ENCODE assay signal across 12 cellular contexts in the genomic region with DNA sequence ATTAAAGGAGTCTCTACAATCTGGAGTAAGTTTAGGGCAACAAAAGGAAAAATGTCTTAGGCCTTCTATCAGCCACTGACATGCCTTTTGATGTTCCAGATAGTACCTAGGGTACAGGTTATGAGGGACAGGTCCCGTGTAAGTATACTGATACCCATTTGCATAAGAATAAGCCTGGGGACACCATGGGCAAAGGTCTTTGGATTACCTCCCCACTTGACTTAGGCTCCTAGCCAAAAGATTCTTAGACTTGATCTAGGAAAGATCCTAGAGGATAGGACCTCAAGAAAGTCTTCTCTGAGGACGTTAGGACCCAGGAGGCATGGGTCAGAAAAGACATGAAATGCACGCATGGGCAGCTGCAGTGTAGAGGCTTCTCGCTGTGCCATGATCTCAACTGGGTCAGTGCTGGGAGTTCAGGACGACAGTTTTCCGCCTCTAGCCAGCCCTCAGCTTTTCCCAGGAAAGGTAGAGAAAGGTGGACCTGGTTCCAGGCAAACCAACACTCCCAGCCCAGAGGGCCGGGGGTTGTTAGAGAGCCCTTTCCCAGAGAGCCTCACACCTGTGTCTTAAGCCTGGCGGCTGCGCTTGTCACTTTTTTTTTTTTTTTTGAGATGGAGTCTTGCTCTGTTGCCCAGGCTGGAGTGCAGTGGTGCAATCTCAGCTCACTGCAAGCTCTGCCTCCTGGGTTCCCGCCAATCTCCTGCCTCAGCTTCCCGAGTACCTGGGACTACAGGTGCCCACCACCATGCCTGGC. TPM values are rescaled to one million over a fixed set of nuclear protein-coding genes. Genes with fewer than 3 reads are reported as not detected.
DNase-seq lines count a peak whose midpoint lies in the region; ATAC-seq and TF ChIP-seq lines count a peak whose summit lies in the region.
"Had no signal": no experiment of that assay in that cellular context is flagged by ENCODE, and none has a peak within 500 bp of the region (broad histone marks: within the 10 kb centered on the region; RNA-seq: fewer than 3 reads in every experiment).

No MANE protein-coding gene starts in this region.

- TF ChIP-seq CTCF in heart left ventricle (IDR thresholded peaks at IDR 0.05), result no peak
- no peak for TF ChIP-seq CTCF in WTC11 (IDR thresholded peaks at IDR 0.05)
- TF ChIP-seq CTCF in fibroblast of villous mesenchyme (IDR thresholded peaks at IDR 0.05; ENCODE audit: insufficient read depth, low read depth, low read length), result no peak

- peak overlapping the region; percentile 65; the same call in 1 of the 2 replicates for H3K27ac Mint-ChIP-seq in WTC11
- H3K27ac Mint-ChIP-seq in stimulated activated memory B cell treated with anti-CD40 and anti-IgM and Interleukin-4, amounts not matched to agents 10 μg/mL and 1 μg/mL and 100 μg/mL, for 72 hours, result peak overlapping the region; percentile 94

- no peaks in the 10 kb centered on the region for H3K27me3 ChIP-seq in heart left ventricle
- H3K27me3 ChIP-seq: adrenal gland, stomach had no signal

- peaks cover 0 to 3% (median 0%) of the 10 kb centered on the region in 12 donors for H3K9me3 ChIP-seq in heart left ventricle
- H3K9me3 ChIP-seq: adrenal gland had no signal

- intact Hi-C loops in heart left ventricle (cut with DNase I) (no loop called here), Right ventricle myocardium inferior (cut with DNase I) (no loop called here)

- peak in 1 of 4 donors; percentile 22 for ATAC-seq in heart left ventricle
- ATAC-seq in Right ventricle myocardium inferior, result no peak
- no peak for ATAC-seq in WTC11
- ATAC-seq in stimulated activated memory B cell treated with anti-CD40 and anti-IgM and Interleukin-4, amounts not matched to agents 10 μg/mL and 1 μg/mL and 100 μg/mL, for 72 hours, result peak; percentile 34
- no peak for ATAC-seq in GM21381 (IDR thresholded peaks at IDR 0.05; ENCODE audit: unreplicated experiment)

- TF ChIP-seq POLR2A in heart left ventricle (IDR thresholded peaks at IDR 0.05), result no peak

- peaks cover 9% of the 10 kb centered on the region for H3K36me3 Mint-ChIP-seq in WTC11
- H3K36me3 Mint-ChIP-seq in stimulated activated memory B cell treated with anti-CD40 and anti-IgM and Interleukin-4, amounts not matched to agents 10 μg/mL and 1 μg/mL and 100 μg/mL, for 72 hours, result no peaks in the 10 kb centered on the region

- no peak overlapping the region for H3K4me3 Mint-ChIP-seq in WTC11
- peak overlapping the region; percentile 88 for H3K4me3 Mint-ChIP-seq in stimulated activated memory B cell treated with anti-CD40 and anti-IgM and Interleukin-4, amounts not matched to agents 10 μg/mL and 1 μg/mL and 100 μg/mL, for 72 hours

- POLR2A ChIA-PET in WTC11 (lab: Charles Lee), result no interaction called here

- H3K4me1 Mint-ChIP-seq in WTC11, result peaks cover 12% of the 10 kb centered on the region
- H3K4me1 Mint-ChIP-seq in stimulated activated memory B cell treated with anti-CD40 and anti-IgM and Interleukin-4, amounts not matched to agents 10 μg/mL and 1 μg/mL and 100 μg/mL, for 72 hours, result peaks cover 21% of the 10 kb centered on the region

- peaks cover 7% of the 10 kb centered on the region for H3K27me3 Mint-ChIP-seq in WTC11 (ENCODE audit: low read depth)
- H3K27me3 Mint-ChIP-seq in stimulated activated memory B cell treated with anti-CD40 and anti-IgM and Interleukin-4, amounts not matched to agents 10 μg/mL and 1 μg/mL and 100 μg/mL, for 72 hours, result no peaks in the 10 kb centered on the region

- whole genome bisulfite sequencing in heart left ventricle, 4 donors, result 74 to 89% (median 85%) methylated on average over 11 of the region's 11 CpGs

- H3K9me3 Mint-ChIP-seq in WTC11, result peaks cover 14% of the 10 kb centered on the region
- H3K9me3 Mint-ChIP-seq in stimulated activated memory B cell treated with anti-CD40 and anti-IgM and Interleukin-4, amounts not matched to agents 10 μg/mL and 1 μg/mL and 100 μg/mL, for 72 hours, result peaks cover 1% of the 10 kb centered on the region

- H3K4me1 ChIP-seq in heart left ventricle, result peaks cover 0 to 20% (median 0%) of the 10 kb centered on the region in 12 donors
- H3K4me1 ChIP-seq: adrenal gland had no signal

- CTCF ChIA-PET in WTC11 (lab: Charles Lee), result no interaction called here

- H3K4me3 ChIP-seq in heart left ventricle, result peak overlapping the region in 8 of 12 donors; percentile 2 to 63 (median 40)
- peak overlapping the region; percentile 38 for H3K4me3 ChIP-seq in fibroblast of villous mesenchyme (ENCODE audit: low read depth, low read length)

- H3K27ac ChIP-seq in heart left ventricle, result peak overlapping the region in 6 of 12 donors; percentile 7 to 84 (median 44)
- H3K27ac ChIP-seq: adrenal gland had no signal

- DNase-seq in heart left ventricle, result no peak
- no peak for DNase-seq in Right ventricle myocardium inferior (ENCODE audit: missing footprints)
- DNase-seq in WTC11 (ENCODE audit: low spot score), result no peak
- DNase-seq in fibroblast of villous mesenchyme (ENCODE audit: low read depth), result no peak
- DNase-seq in medulla oblongata (ENCODE audit: extremely low spot score), result no peak
- no peak for DNase-seq in GM19238 (ENCODE audit: insufficient read length, low spot score)
- DNase-seq: adrenal gland, midbrain, NCI-H2081, stomach had no signal

- no peaks in the 10 kb centered on the region for H3K36me3 ChIP-seq in heart left ventricle
- H3K36me3 ChIP-seq: adrenal gland, stomach had no signal

TF ChIP-seq in WTC11, 78 proteins besides CTCF, POLR2A, EP300 and RAD21 (continues in another document):
- TF ChIP-seq EMX1 (CRISPR knock-in tag; IDR thresholded peaks at IDR 0.05) (no peak), TCF7 (CRISPR knock-in tag; IDR thresholded peaks at IDR 0.05; ENCODE audit: low read depth) (no peak), ZBTB21 (CRISPR knock-in tag; IDR thresholded peaks at IDR 0.05; ENCODE audit: borderline replicate concordance) (no peak), JUN (CRISPR knock-in tag; IDR thresholded peaks at IDR 0.05) (no peak), ZNF219 (CRISPR knock-in tag; IDR thresholded peaks at IDR 0.05; ENCODE audit: borderline replicate concordance) (no peak)
- TF ChIP-seq, protein P1, sequence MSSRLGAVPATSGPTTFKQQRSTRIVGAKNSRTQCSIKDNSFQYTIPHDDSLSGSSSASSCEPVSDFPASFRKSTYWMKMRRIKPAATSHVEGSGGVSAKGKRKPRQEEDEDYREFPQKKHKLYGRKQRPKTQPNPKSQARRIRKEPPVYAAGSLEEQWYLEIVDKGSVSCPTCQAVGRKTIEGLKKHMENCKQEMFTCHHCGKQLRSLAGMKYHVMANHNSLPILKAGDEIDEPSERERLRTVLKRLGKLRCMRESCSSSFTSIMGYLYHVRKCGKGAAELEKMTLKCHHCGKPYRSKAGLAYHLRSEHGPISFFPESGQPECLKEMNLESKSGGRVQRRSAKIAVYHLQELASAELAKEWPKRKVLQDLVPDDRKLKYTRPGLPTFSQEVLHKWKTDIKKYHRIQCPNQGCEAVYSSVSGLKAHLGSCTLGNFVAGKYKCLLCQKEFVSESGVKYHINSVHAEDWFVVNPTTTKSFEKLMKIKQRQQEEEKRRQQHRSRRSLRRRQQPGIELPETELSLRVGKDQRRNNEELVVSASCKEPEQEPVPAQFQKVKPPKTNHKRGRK (CRISPR knock-in tag; IDR thresholded peaks at IDR 0.05; ENCODE audit: borderline replicate concordance), result no peak
- TF ChIP-seq, protein P2, sequence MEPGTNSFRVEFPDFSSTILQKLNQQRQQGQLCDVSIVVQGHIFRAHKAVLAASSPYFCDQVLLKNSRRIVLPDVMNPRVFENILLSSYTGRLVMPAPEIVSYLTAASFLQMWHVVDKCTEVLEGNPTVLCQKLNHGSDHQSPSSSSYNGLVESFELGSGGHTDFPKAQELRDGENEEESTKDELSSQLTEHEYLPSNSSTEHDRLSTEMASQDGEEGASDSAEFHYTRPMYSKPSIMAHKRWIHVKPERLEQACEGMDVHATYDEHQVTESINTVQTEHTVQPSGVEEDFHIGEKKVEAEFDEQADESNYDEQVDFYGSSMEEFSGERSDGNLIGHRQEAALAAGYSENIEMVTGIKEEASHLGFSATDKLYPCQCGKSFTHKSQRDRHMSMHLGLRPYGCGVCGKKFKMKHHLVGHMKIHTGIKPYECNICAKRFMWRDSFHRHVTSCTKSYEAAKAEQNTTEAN (CRISPR knock-in tag; IDR thresholded peaks at IDR 0.05), result no peak
- TF ChIP-seq, protein P3, sequence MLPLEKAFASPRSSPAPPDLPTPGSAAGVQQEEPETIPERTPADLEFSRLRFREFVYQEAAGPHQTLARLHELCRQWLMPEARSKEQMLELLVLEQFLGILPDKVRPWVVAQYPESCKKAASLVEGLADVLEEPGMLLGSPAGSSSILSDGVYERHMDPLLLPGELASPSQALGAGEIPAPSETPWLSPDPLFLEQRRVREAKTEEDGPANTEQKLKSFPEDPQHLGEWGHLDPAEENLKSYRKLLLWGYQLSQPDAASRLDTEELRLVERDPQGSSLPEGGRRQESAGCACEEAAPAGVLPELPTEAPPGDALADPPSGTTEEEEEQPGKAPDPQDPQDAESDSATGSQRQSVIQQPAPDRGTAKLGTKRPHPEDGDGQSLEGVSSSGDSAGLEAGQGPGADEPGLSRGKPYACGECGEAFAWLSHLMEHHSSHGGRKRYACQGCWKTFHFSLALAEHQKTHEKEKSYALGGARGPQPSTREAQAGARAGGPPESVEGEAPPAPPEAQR (CRISPR knock-in tag; IDR thresholded peaks at IDR 0.05), result no peak

RNA-seq across cellular contexts. Expression of a gene that starts 26.6 kb away (rescaled TPM):
- total RNA-seq in heart left ventricle, result 10 to 100 TPM in 7 of 9 donors, 1 to 10 TPM in 2; 5.2 to 22.1 (median 16.0) TPM
- 10 to 100 TPM; 12.8 to 21.4 TPM for polyA plus RNA-seq in heart left ventricle
- 15.3 TPM for total RNA-seq in Right ventricle myocardium inferior
- total RNA-seq in WTC11 (2021), result 44.6 to 61.7 TPM (median 46.3 TPM) in 3 replicates
- total RNA-seq in fibroblast of villous mesenchyme, result 24.6 and 25.1 TPM in 2 replicates

RNA-seq across cellular contexts. Expression of a gene that starts 52.0 kb away (rescaled TPM):
- 100 to 1,000 TPM in 2 of 9 donors, 10 to 100 TPM in 7; 61.1 to 124 (median 66.3) TPM for total RNA-seq in heart left ventricle
- polyA plus RNA-seq in heart left ventricle, result 10 to 100 TPM; 23.9 to 56.5 TPM
- total RNA-seq in Right ventricle myocardium inferior, result 62.6 TPM
- total RNA-seq in WTC11 (2021), result 41.8 to 45.0 TPM (median 41.8 TPM) in 3 replicates
- 54.1 and 55.7 TPM in 2 replicates for total RNA-seq in fibroblast of villous mesenchyme

RNA-seq across cellular contexts. Expression of a gene that starts 52.3 kb away (rescaled TPM):
- total RNA-seq in heart left ventricle (100 to 1,000 TPM in 6 of 9 donors, 10 to 100 TPM in 3; 79.0 to 170 (median 108) TPM), Right ventricle myocardium inferior (105 TPM), WTC11 (2021) (107 to 125 TPM (median 109 TPM) in 3 replicates), fibroblast of villous mesenchyme (75.7 and 87.2 TPM in 2 replicates)
- polyA plus RNA-seq in heart left ventricle, result 100 to 1,000 TPM in 1 of 2 donors, 10 to 100 TPM in 1; 83.4 to 112 TPM
